In genomic region chr5:95699337-95699736, GRCh38 we compare ENCODE assay signal across 1 cellular context.
TF ChIP-seq lines count a peak whose summit lies in the region.

No MANE protein-coding gene starts in this region.

TF ChIP-seq in K562, 482 proteins besides CTCF, POLR2A, EP300 and RAD21:
- TF ChIP-seq C11orf30 (IDR thresholded peaks at IDR 0.05; ENCODE audit: low read depth) (peak; percentile 51; the same call in 1 of the 2 replicates), ZNF316 (IDR thresholded peaks at IDR 0.05) (peak; percentile 75), SAP30 (IDR thresholded peaks at IDR 0.05; ENCODE audit: borderline replicate concordance, insufficient read depth, low read depth, low read length, poor library complexity, severe bottlenecking) (no peak)
